Comparison of ENCODE assay signal across 1 cellular context in genomic region chr5:125451622-125452021, GRCh38.
A peak's percentile ranks its signal among the peaks of the same experiment; 100 is the strongest.
TF ChIP-seq lines count a peak whose summit lies in the region.

No MANE protein-coding gene starts in this region.

TF ChIP-seq in GM12878, 131 proteins besides CTCF, POLR2A, EP300 and RAD21:
- no peak for TF ChIP-seq FOS (IDR thresholded peaks at IDR 0.05; ENCODE audit: borderline replicate concordance, extremely low read depth, insufficient read length)
- no peak for TF ChIP-seq IKZF2 (IDR thresholded peaks at IDR 0.05)
- TF ChIP-seq SPI1 (IDR thresholded peaks at IDR 0.05; ENCODE audit: borderline replicate concordance, insufficient read depth, low read depth, low read length) = peak; percentile 17; the same call in 1 of the 2 replicates
- no peak for TF ChIP-seq ATF2 (IDR thresholded peaks at IDR 0.05; ENCODE audit: low read length)
- TF ChIP-seq FOXM1 (IDR thresholded peaks at IDR 0.05; ENCODE audit: low read depth, low read length) = no peak
